ENCODE assay signal across 8 cellular contexts in the genomic region with DNA sequence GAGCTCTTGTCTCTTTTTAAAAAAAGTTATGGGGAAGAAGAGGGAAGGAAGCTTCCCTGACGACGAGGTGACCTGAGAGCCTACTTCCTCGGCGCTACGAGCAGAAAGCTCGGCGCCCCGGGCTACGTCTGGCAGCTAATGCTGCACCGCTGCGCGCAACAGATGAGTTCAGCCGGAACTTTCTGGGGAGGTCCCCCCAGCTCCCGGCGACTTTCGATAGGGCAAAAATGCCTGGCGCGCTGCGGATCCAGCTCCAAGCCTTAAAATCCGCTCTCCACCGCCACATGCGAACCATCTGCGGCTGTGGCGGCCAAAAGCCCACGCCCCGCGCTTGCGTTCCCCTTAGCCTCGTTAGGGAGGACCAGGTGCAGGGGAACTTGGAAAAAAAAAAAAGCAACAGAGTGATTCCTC. TPM values are rescaled to one million over a fixed set of nuclear protein-coding genes. Genes with fewer than 3 reads are reported as not detected.
DNase-seq lines count a peak whose midpoint lies in the region; ATAC-seq and TF ChIP-seq lines count a peak whose summit lies in the region.

No MANE protein-coding gene starts in this region.

- peaks cover 11% of the 10 kb centered on the region; the same call in 1 of the 2 replicates for H4K20me1 ChIP-seq in OCI-LY7 (ENCODE audit: insufficient read depth, low read length)

- 1% methylated on average over 12 to 20 of the region's 29 CpGs for WGBS in esophagus squamous epithelium, 2 donors

- peak in 2 of 4 donors; percentile 40 to 41 for TF ChIP-seq POLR2A in esophagus squamous epithelium (IDR thresholded peaks at IDR 0.05)

- H3K4me1 ChIP-seq in OCI-LY7 (ENCODE audit: insufficient read depth, low read length, poor library complexity, severe bottlenecking) = peaks cover 23% of the 10 kb centered on the region
- H3K4me1 ChIP-seq in esophagus squamous epithelium = peaks cover 0 to 33% (median 14%) of the 10 kb centered on the region in 3 donors
- H3K4me1 ChIP-seq in naive thymus-derived CD4-positive, alpha-beta T cell (ENCODE audit: control insufficient read depth in 2 of 2, insufficient read depth in 2 of 2, low read length in 2 of 2) = peaks cover 0 to 12% of the 10 kb centered on the region in 2 donors

- peak overlapping the region; percentile 87 for H3K4me3 ChIP-seq in OCI-LY7 (ENCODE audit: low read depth, low read length, poor library complexity, severe bottlenecking)
- peak overlapping the region; percentile 66 to 93 (median 87) for H3K4me3 ChIP-seq in esophagus squamous epithelium
- H3K4me3 ChIP-seq in naive thymus-derived CD4-positive, alpha-beta T cell (ENCODE audit: low read length) = peak overlapping the region; percentile 60

- peaks cover 13 to 47% (median 40%) of the 10 kb centered on the region in 7 donors for H3K4me1 Mint-ChIP-seq in naive thymus-derived CD4-positive, alpha-beta T cell

- peak overlapping the region; percentile 92 for H2AFZ ChIP-seq in OCI-LY7 (ENCODE audit: low read length)

- no TSS peak for BruUV-seq in OCI-LY7 (replicated peaks; lab: Mats Ljungman, UMichigan)

- H3K27me3 ChIP-seq in esophagus squamous epithelium = no peaks in the 10 kb centered on the region
- no peaks in the 10 kb centered on the region for H3K27me3 ChIP-seq in naive thymus-derived CD4-positive, alpha-beta T cell (ENCODE audit: control insufficient read depth in 2 of 2, insufficient read depth in 2 of 2, low read length in 2 of 2)

- H3K36me3 ChIP-seq in OCI-LY7 (ENCODE audit: insufficient read depth, low read length) (peaks cover 15% of the 10 kb centered on the region), esophagus squamous epithelium (peaks cover 0 to 9% (median 0%) of the 10 kb centered on the region in 3 donors)
- peaks cover 0 to 8% (median 0%) of the 10 kb centered on the region in 3 experiments for H3K36me3 ChIP-seq in naive thymus-derived CD4-positive, alpha-beta T cell (ENCODE audit: control insufficient read depth in 2 of 3, insufficient read depth in 3 of 3, low read length in 3 of 3)

- intact Hi-C loops in OCI-LY7 (cut with micrococcal nuclease; ENCODE audit: unreplicated experiment) (loop anchor here (2.0 to 5.0 kb wide), 3 partner anchors 63 to 531 kb away; a partner anchor contains a TSS), esophagus squamous epithelium (cut with DNase I) (no loop called here)
- intact Hi-C loops in naive thymus-derived CD4-positive, alpha-beta T cell (cut with micrococcal nuclease) = loop anchor here (1.0 to 5.0 kb wide), 15 partner anchors 37 to 1056 kb away; a partner anchor contains a TSS

- H3K4me2 ChIP-seq in OCI-LY7 (ENCODE audit: low read length) = peak overlapping the region; percentile 87

- no peaks in the 10 kb centered on the region for H3K9me3 Mint-ChIP-seq in naive thymus-derived CD4-positive, alpha-beta T cell

- ATAC-seq in GM18508 (IDR thresholded peaks at IDR 0.05; ENCODE audit: insufficient read depth, unreplicated experiment) (peak; percentile 4), HG03097 (IDR thresholded peaks at IDR 0.05; ENCODE audit: low FRiP score, unreplicated experiment) (peak; percentile 28)
- peak; percentile 44 for ATAC-seq in naive thymus-derived CD4-positive, alpha-beta T cell
- peak; percentile 58 for ATAC-seq in stimulated activated naive CD8-positive, alpha-beta T cell treated with anti-CD3 and anti-CD28 coated beads, Interleukin-15, Interleukin-2, amounts not matched to agents 100 U/mL and 50 U/mL, for 24 hours

- H3K36me3 Mint-ChIP-seq in naive thymus-derived CD4-positive, alpha-beta T cell = peaks cover 0 to 6% (median 0%) of the 10 kb centered on the region in 5 donors

- peaks cover 46% of the 10 kb centered on the region for H3K79me2 ChIP-seq in OCI-LY7 (ENCODE audit: insufficient read depth, low read depth, low read length)

- H3K9me3 ChIP-seq in OCI-LY7 (ENCODE audit: low read length) (no peaks in the 10 kb centered on the region), esophagus squamous epithelium (no peaks in the 10 kb centered on the region)
- H3K9me3 ChIP-seq in naive thymus-derived CD4-positive, alpha-beta T cell (ENCODE audit: control insufficient read depth in 2 of 3, low read length in 3 of 3) = no peaks in the 10 kb centered on the region

- H3K27me3 Mint-ChIP-seq in naive thymus-derived CD4-positive, alpha-beta T cell = peaks cover 0 to 3% (median 0%) of the 10 kb centered on the region in 5 donors

- H3K27ac ChIP-seq in OCI-LY7 (ENCODE audit: low read depth, low read length, poor library complexity, severe bottlenecking) = peak overlapping the region; percentile 73
- peak overlapping the region; percentile 92 to 96 (median 95) for H3K27ac ChIP-seq in esophagus squamous epithelium
- H3K27ac ChIP-seq in naive thymus-derived CD4-positive, alpha-beta T cell (ENCODE audit: low read depth, low read length) = peak overlapping the region; percentile 97

- no peaks in the 10 kb centered on the region for H3K9me2 ChIP-seq in OCI-LY7 (ENCODE audit: insufficient read depth, low read length)

- TF ChIP-seq CTCF in OCI-LY7 (conservative IDR thresholded peaks at IDR 0.05; ENCODE audit: low read length) (no peak), esophagus squamous epithelium (IDR thresholded peaks at IDR 0.05) (no peak)

- CTCF ChIA-PET in OCI-LY7 (lab: Charles Lee; ENCODE audit: unreplicated experiment) = interaction anchor here (1.2 kb wide), 1 partner anchor 27 kb away, joined by 3 read pairs; no protein-coding TSS in a partner anchor
- CTCF ChIA-PET in naive thymus-derived CD4-positive, alpha-beta T cell (lab: Charles Lee) = interaction anchor here (0.6 to 3.3 kb wide), 13 partner anchors 13 to 1486 kb away, joined by 3 to 46 read pairs (median 5); a partner anchor contains a TSS

- POLR2A ChIA-PET in OCI-LY7 (lab: Charles Lee) = interaction anchor here (0.6 to 3.3 kb wide), 14 partner anchors 12 to 1814 kb away, joined by 3 to 23 read pairs (median 4); a partner anchor contains a TSS
- POLR2A ChIA-PET in naive thymus-derived CD4-positive, alpha-beta T cell (lab: Charles Lee) = interaction anchor here (0.7 to 3.0 kb wide), 13 partner anchors 12 to 1162 kb away, joined by 3 to 33 read pairs (median 4); a partner anchor contains a TSS

- peak overlapping the region; percentile 76 to 98 (median 92) for H3K27ac Mint-ChIP-seq in naive thymus-derived CD4-positive, alpha-beta T cell

- DNase-seq in A172 (ENCODE audit: low spot score) (peak; percentile 51), OCI-LY7 (ENCODE audit: low spot score) (peak; percentile 86), esophagus squamous epithelium (lab: John Stamatoyannopoulos, UW) (peak; percentile 8)
- peak; percentile 77 to 81 for DNase-seq in activated T-cell treated with anti-CD3 and anti-CD28 coated beads, Interleukin-2, amount 50 U/mL, for 48 hours
- DNase-seq in naive thymus-derived CD4-positive, alpha-beta T cell = peak; percentile 53 to 73 (median 67)
- peak; percentile 79 for DNase-seq in stimulated activated naive CD8-positive, alpha-beta T cell treated with anti-CD3 and anti-CD28 coated beads, Interleukin-15, Interleukin-2, amounts not matched to agents 100 U/mL and 50 U/mL, for 24 hours

- peak overlapping the region; percentile 91 to 97 (median 96) for H3K4me3 Mint-ChIP-seq in naive thymus-derived CD4-positive, alpha-beta T cell

RNA-seq across cellular contexts. Expression of a gene that starts 0.6 kb away (rescaled TPM):
- total RNA-seq in A172 (2014; rRNA removed; shearing (Covaris generic)) = 87.7 and 95.5 TPM in 2 replicates
- 11.6 and 17.9 TPM in 2 replicates for total RNA-seq in OCI-LY7 (2014; rRNA removed; shearing (Covaris generic))
- total RNA-seq in OCI-LY7 (2022) (19.8 and 36.2 TPM in 2 replicates), esophagus squamous epithelium (10 to 100 TPM in 3 of 4 donors, 1 to 10 TPM in 1; 5.0 to 13.8 (median 12.3) TPM)
- 10 to 100 TPM; 10.5 to 74.7 (median 14.7) TPM for total RNA-seq in naive thymus-derived CD4-positive, alpha-beta T cell
- 10 to 100 TPM; 13.4 to 16.8 TPM for polyA plus RNA-seq in naive thymus-derived CD4-positive, alpha-beta T cell

RNA-seq across cellular contexts. Expression of a gene that starts 14.2 kb away (rescaled TPM):
- total RNA-seq in A172 (2014; rRNA removed; shearing (Covaris generic)) = 4.0 and 40.4 TPM in 2 replicates
- total RNA-seq in OCI-LY7 (2014; rRNA removed; shearing (Covaris generic)) = not detected in 2 replicates
- not detected in 2 replicates for total RNA-seq in OCI-LY7 (2022)
- 1 to 10 TPM in 2 of 4 donors, under 1 TPM in 1, not detected in 1; 0.88 to 1.9 (median 1.3) TPM for total RNA-seq in esophagus squamous epithelium
- 1 to 10 TPM; 1.2 to 3.5 (median 1.5) TPM for total RNA-seq in naive thymus-derived CD4-positive, alpha-beta T cell
- polyA plus RNA-seq in naive thymus-derived CD4-positive, alpha-beta T cell = 1 to 10 TPM; 1.3 to 1.5 TPM

Comparison
In these comparisons a context has a peak if more than half of its experiments do, and no peak if none do; other contexts are left out.
1. Peak in every context shown above with its lines: DNase-seq, ATAC-seq, H3K4me3 ChIP-seq and H3K27ac ChIP-seq.
2. DNase-seq: peak in every context shown above with its lines; median percentile 86 in OCI-LY7; 79 in activated T-cell treated with anti-CD3 and anti-CD28 coated beads, Interleukin-2, amount 50 U/mL, for 48 hours; 79 in stimulated activated naive CD8-positive, alpha-beta T cell treated with anti-CD3 and anti-CD28 coated beads, Interleukin-15, Interleukin-2, amounts not matched to agents 100 U/mL and 50 U/mL, for 24 hours; 67 in naive thymus-derived CD4-positive, alpha-beta T cell; 51 in A172; 8 in esophagus squamous epithelium.
3. ATAC-seq: peak in every context shown above with its lines; median percentile 58 in stimulated activated naive CD8-positive, alpha-beta T cell treated with anti-CD3 and anti-CD28 coated beads, Interleukin-15, Interleukin-2, amounts not matched to agents 100 U/mL and 50 U/mL, for 24 hours; 44 in naive thymus-derived CD4-positive, alpha-beta T cell; 28 in HG03097; 4 in GM18508.